14 cellular contexts compared by ENCODE assay signal in genomic region chr14:68361231-68361630, GRCh38.
DNase-seq lines count a peak whose midpoint lies in the region; ATAC-seq and TF ChIP-seq lines count a peak whose summit lies in the region.
"Had no signal": no experiment of that assay in that cellular context is flagged by ENCODE, and none has a peak within 500 bp of the region (broad histone marks: within the 10 kb centered on the region; RNA-seq: fewer than 3 reads in every experiment).

No MANE protein-coding gene starts in this region.

- H3K9me3 ChIP-seq in spleen = no peaks in the 10 kb centered on the region
- H3K9me3 ChIP-seq: gastroesophageal sphincter had no signal

- intact Hi-C loops in spleen (cut with DNase I; ENCODE audit: low total_unique reads) (loop anchor here (10.0 kb wide), 1 partner anchor 96 kb away; no protein-coding TSS in a partner anchor), lower leg skin (cut with DNase I; ENCODE audit: low total_unique reads) (no loop called here)

- peak overlapping the region in 6 of 8 donors; percentile 17 to 85 (median 62) for H3K27ac ChIP-seq in spleen
- H3K27ac ChIP-seq: cardiac muscle cell had no signal

- TF ChIP-seq POLR2A in spleen (IDR thresholded peaks at IDR 0.05) (no peak), lower leg skin (IDR thresholded peaks at IDR 0.05) (no peak)

- peaks cover 7 to 84% (median 45%) of the 10 kb centered on the region in 6 donors for H3K4me1 ChIP-seq in spleen

- peak; percentile 72 for DNase-seq in ELR (ENCODE audit: low read depth)
- DNase-seq in T1000 (lab: John Stamatoyannopoulos, UW) = peak; percentile 40
- DNase-seq in fibroblast of the aortic adventitia (ENCODE audit: low read depth) = peak; percentile 89
- no peak for DNase-seq in spleen
- DNase-seq in activated naive CD4-positive, alpha-beta T cell treated with anti-CD3 and anti-CD28 coated beads, Interleukin-2, amount 50 U/mL, for 16 hours = no peak
- DNase-seq in lower leg skin (ENCODE audit: low spot score in 2 of 2) = no peak
- DNase-seq: NCI-H187; stimulated activated CD8-positive, alpha-beta memory T cell treated with anti-CD3 and anti-CD28 coated beads, Interleukin-4, amount 100 ng/mL, for 48 hours had no signal

- H3K4me3 ChIP-seq in fibroblast of the aortic adventitia (ENCODE audit: low read depth, low read length) = no peak overlapping the region
- H3K4me3 ChIP-seq in spleen = no peak overlapping the region
- H3K4me3 ChIP-seq in lower leg skin (ENCODE audit: low read depth, poor library complexity, severe bottlenecking) = no peak overlapping the region
- H3K4me3 ChIP-seq: cardiac muscle cell, gastroesophageal sphincter, GM12878, skin epidermis had no signal

- no peaks in the 10 kb centered on the region for H3K36me3 ChIP-seq in spleen
- H3K36me3 ChIP-seq: cardiac muscle cell, gastroesophageal sphincter had no signal

- TF ChIP-seq CTCF in fibroblast of the aortic adventitia (IDR thresholded peaks at IDR 0.05; ENCODE audit: insufficient read depth, low read length) (no peak), spleen (IDR thresholded peaks at IDR 0.05 in 8 of 11, conservative IDR thresholded peaks at IDR 0.05 in 3 of 11) (no peak), lower leg skin (IDR thresholded peaks at IDR 0.05) (no peak)

- WGBS in spleen, 5 donors = 66 to 84% (median 75%) methylated on average over 2 of the region's 2 CpGs
- 63 to 81% methylated on average over 2 of the region's 2 CpGs for WGBS in lower leg skin, 2 donors

- H3K27me3 ChIP-seq in spleen (replicated peaks in 1 of 7) = no peaks in the 10 kb centered on the region
- H3K27me3 ChIP-seq: cardiac muscle cell, gastroesophageal sphincter had no signal

- ATAC-seq in HG03108 (IDR thresholded peaks at IDR 0.05; ENCODE audit: unreplicated experiment) (no peak), HG02884 (IDR thresholded peaks at IDR 0.05; ENCODE audit: unreplicated experiment) (no peak)
- ATAC-seq: gastroesophageal sphincter, GM12878 had no signal

Comparison
In these comparisons a context has a peak if more than half of its experiments do, and no peak if none do; other contexts are left out.
1. DNase-seq: peak in ELR (single experiment), T1000 (single experiment) and fibroblast of the aortic adventitia (single experiment); none in spleen (single experiment), activated naive CD4-positive, alpha-beta T cell treated with anti-CD3 and anti-CD28 coated beads, Interleukin-2, amount 50 U/mL, for 16 hours (single experiment) and lower leg skin (0 of 2).